In genomic region chr19:2545416-2546127, GRCh38 we compare ENCODE assay signal across 8 cellular contexts.
DNase-seq lines count a peak whose midpoint lies in the region; ATAC-seq, FAIRE-seq and TF ChIP-seq lines count a peak whose summit lies in the region.
"Not testable (repeated sequence)": the region's sequence is repeated elsewhere in the genome, so short reads cannot be mapped to it uniquely, and the experiment has no call there.

No MANE protein-coding gene starts in this region.

- H4K91ac ChIP-seq in H1 (replicated peaks; ENCODE audit: insufficient read length, low read length) = not testable (repeated sequence)

- not testable (repeated sequence) for H3K56ac ChIP-seq in H1 (replicated peaks; ENCODE audit: insufficient read length, low read depth, low read length)

- not testable (repeated sequence) for H2BK120ac ChIP-seq in H1 (replicated peaks; ENCODE audit: low read depth, low read length)

- H4K5ac ChIP-seq in H1 (ENCODE audit: insufficient read length, low read depth, low read length) = not testable (repeated sequence)

- H3K9me3 ChIP-seq in A549; MM.1S (replicated peaks; ENCODE audit: insufficient read depth, low read length); adrenal gland (replicated peaks in 1 of 3); H1 (ENCODE audit: insufficient read depth in 2 of 2, low read depth in 1 of 2, low read length in 1 of 2); hepatocyte (ENCODE audit: low read depth); mucosa of rectum (ENCODE audit: control insufficient read depth in 2 of 2, low read length in 2 of 2); psoas muscle: not testable (repeated sequence)

- H3K27ac ChIP-seq in A549 (peak overlapping the region; percentile 97 to 100; a peak in 5 of 6 replicates), MM.1S (ENCODE audit: low read length) (peak overlapping the region; percentile 8; the same call in 1 of the 2 replicates), adrenal gland (peak overlapping the region; percentile 79 to 98 (median 97)), hepatocyte (peak overlapping the region; percentile 75), mucosa of rectum (ENCODE audit: low read depth in 2 of 2, low read length in 2 of 2) (peak overlapping the region; percentile 39 to 61), psoas muscle (peak overlapping the region; percentile 90), temporal lobe (ENCODE audit: low read depth, low read length) (peak overlapping the region; percentile 98)
- not testable (repeated sequence) for H3K27ac ChIP-seq in H1 (ENCODE audit: low read depth, low read length)

- H3K14ac ChIP-seq in H1 (ENCODE audit: insufficient read length) = not testable (repeated sequence)

- TF ChIP-seq CTCF in A549 (IDR thresholded peaks at IDR 0.05); MM.1S (IDR thresholded peaks at IDR 0.05; ENCODE audit: low read length); adrenal gland (IDR thresholded peaks at IDR 0.05); H1 (IDR thresholded peaks at IDR 0.05; ENCODE audit: control extremely low read depth in 1 of 3, insufficient read depth in 1 of 3, low read depth in 1 of 3, low read length in 3 of 3); hepatocyte (IDR thresholded peaks at IDR 0.05; ENCODE audit: poor library complexity); psoas muscle (IDR thresholded peaks at IDR 0.05): not testable (repeated sequence)

- WGBS in A549 (ENCODE audit: missing lambda C conversion rate) = 87% methylated on average over 20 of the region's 20 CpGs
- WGBS in adrenal gland, 4 donors = 89 to 95% (median 91%) methylated on average over 16 to 20 of the region's 20 CpGs
- WGBS in H1 (ENCODE audit: extremely low coverage in 1 of 2, insufficient coverage in 1 of 2, insufficient read length in 1 of 2, insufficient replicate concordance in 2 of 2, low coverage in 1 of 2, low lambda C conversion rate in 2 of 2, missing lambda C conversion rate in 1 of 2), 2 experiments = 89% methylated on average over 18 of the region's 20 CpGs; no CpG with 5 or more reads in 1 of the 2 experiments
- 97% methylated on average over 20 of the region's 20 CpGs for WGBS in hepatocyte (ENCODE audit: low lambda C conversion rate, missing lambda C conversion rate)
- 87 to 93% (median 91%) methylated on average over 20 of the region's 20 CpGs for WGBS in psoas muscle, 3 donors

- H3K4me3 ChIP-seq in A549; MM.1S (ENCODE audit: low read length); adrenal gland; H1 (ENCODE audit: extremely low read depth in 1 of 4, insufficient read depth in 2 of 4, low read depth in 3 of 4, low read length in 4 of 4); hepatocyte; mucosa of rectum (ENCODE audit: low read length in 2 of 2); psoas muscle: not testable (repeated sequence)

- not testable (repeated sequence) for TF ChIP-seq POLR2A in A549 (IDR thresholded peaks at IDR 0.05; ENCODE audit: low read length); adrenal gland (IDR thresholded peaks at IDR 0.05); H1 (IDR thresholded peaks at IDR 0.05; ENCODE audit: control extremely low read depth in 1 of 2, low read depth in 2 of 2, low read length in 2 of 2)

- not testable (repeated sequence) for FAIRE-seq in A549 (lab: Jason Lieb, UNC); H1 (lab: Jason Lieb, UNC)

- ATAC-seq in A549, psoas muscle: not testable (repeated sequence)

- not testable (repeated sequence) for H3K79me2 ChIP-seq in MM.1S (ENCODE audit: low read length); H1 (ENCODE audit: control insufficient read depth in 1 of 2, insufficient read depth in 2 of 2, low read length in 2 of 2); hepatocyte

- not testable (repeated sequence) for H3F3A ChIP-seq in MM.1S (ENCODE audit: insufficient read depth, low read length)

- 0 out of 2 replicates have a peak overlapping the region, but pooled peaks have one; percentile 39 for H2AK5ac ChIP-seq in H1 (ENCODE audit: low read depth, low read length)

- H4K20me1 ChIP-seq in MM.1S (ENCODE audit: insufficient read depth, low read length); H1 (replicated peaks in 1 of 2; ENCODE audit: control insufficient read depth in 1 of 2, insufficient read depth in 2 of 2, low read length in 2 of 2); hepatocyte (ENCODE audit: insufficient read depth, poor library complexity, severe bottlenecking): not testable (repeated sequence)

- H3K79me1 ChIP-seq in H1 (ENCODE audit: low read depth, low read length) = not testable (repeated sequence)

- POLR2A ChIA-PET in A549 (lab: Yijun Ruan, JAX) (interaction anchor here (1.5 to 5.3 kb wide), 2 partner anchors 68 to 69 kb away, joined by 5 to 191 read pairs; partner anchors contain the start of gene GADD45B), H1 (lab: Charles Lee; ENCODE audit: partially characterized antibody) (interaction anchor here (1.2 to 5.8 kb wide), 4 partner anchors 17 to 69 kb away, joined by 3 to 98 read pairs (median 17); partner anchors contain the start of gene GADD45B)

- CTCF ChIA-PET in A549 (lab: Yijun Ruan, JAX) (interaction anchor here (0.6 to 4.9 kb wide), 4 partner anchors 11 to 65 kb away, joined by 3 to 17 read pairs (median 4); no protein-coding TSS in a partner anchor), H1 (lab: Charles Lee; ENCODE audit: partially characterized antibody) (interaction anchor here (1.0 to 2.2 kb wide), 5 partner anchors 33 to 92 kb away, joined by 3 to 6 read pairs (median 4); no protein-coding TSS in a partner anchor)

- intact Hi-C loops in adrenal gland (cut with DNase I) (loop anchor here in 1 of 2 donors (10.0 kb wide), 1 partner anchor 51 kb away; no protein-coding TSS in a partner anchor), psoas muscle (cut with DNase I) (loop anchor here in 1 of 2 donors (5.0 kb wide), 1 partner anchor 68 kb away; the partner anchor contains the start of gene GADD45B)

- peak overlapping the region; percentile 80 for H2BK12ac ChIP-seq in H1 (ENCODE audit: low read depth, low read length)

- H2BK20ac ChIP-seq in H1 (ENCODE audit: low read length) = not testable (repeated sequence)

- not testable (repeated sequence) for H2AFZ ChIP-seq in MM.1S (ENCODE audit: low read length); H1 (ENCODE audit: low read length); hepatocyte

- H3K9me2 ChIP-seq in MM.1S (replicated peaks; ENCODE audit: insufficient read depth, low read length); hepatocyte (replicated peaks; ENCODE audit: insufficient read depth): not testable (repeated sequence)

- not testable (repeated sequence) for TF ChIP-seq EP300 in A549 (IDR thresholded peaks at IDR 0.05); H1 (IDR thresholded peaks at IDR 0.05; ENCODE audit: borderline replicate concordance in 1 of 2, low read depth in 2 of 2, low read length in 2 of 2)

- peak overlapping the region; percentile 32 for H3K18ac ChIP-seq in H1 (ENCODE audit: extremely low read depth, low read length)

- H2BK15ac ChIP-seq in H1 (ENCODE audit: low read length) = 0 out of 2 replicates have a peak overlapping the region, but pooled peaks have one; percentile 88

- H3K4me2 ChIP-seq in A549; MM.1S (ENCODE audit: low read depth, low read length); H1 (ENCODE audit: insufficient read depth in 1 of 2, low read depth in 2 of 2, low read length in 2 of 2); hepatocyte: not testable (repeated sequence)

- not testable (repeated sequence) for H3K23me2 ChIP-seq in H1 (ENCODE audit: low read depth, low read length)

- 0 out of 2 replicates have a peak overlapping the region, but pooled peaks have one; percentile 6 for H3K9ac ChIP-seq in MM.1S (ENCODE audit: low read length)
- not testable (repeated sequence) for H3K9ac ChIP-seq in H1 (replicated peaks in 1 of 4; ENCODE audit: extremely low read depth in 1 of 4, low read depth in 3 of 4, low read length in 3 of 4); mucosa of rectum (ENCODE audit: low read depth in 1 of 2, low read length in 2 of 2)

- DNase-seq in A549 (ENCODE audit: low read depth in 1 of 2, low spot score in 1 of 2); MM.1S; adrenal gland; H1 (ENCODE audit: low read depth in 1 of 2, low spot score in 2 of 2); hepatocyte (ENCODE audit: low spot score); psoas muscle: not testable (repeated sequence)

- not testable (repeated sequence) for H3K36me3 ChIP-seq in MM.1S (replicated peaks; ENCODE audit: insufficient read depth, low read length); adrenal gland (replicated peaks in 1 of 2); H1 (ENCODE audit: control insufficient read depth in 2 of 4, insufficient read depth in 4 of 4, low read length in 3 of 4); hepatocyte (replicated peaks; ENCODE audit: insufficient read depth, low read depth); mucosa of rectum (ENCODE audit: control insufficient read depth in 2 of 2, insufficient read depth in 2 of 2, low read length in 2 of 2); psoas muscle (ENCODE audit: insufficient read depth in 1 of 2, low read depth in 1 of 2)

- H3K4me1 ChIP-seq in A549 (peaks cover 52% of the 10 kb centered on the region), adrenal gland (replicated peaks in 1 of 2) (peaks cover 40 to 68% of the 10 kb centered on the region in 2 donors), H1 (replicated peaks in 1 of 4; ENCODE audit: control insufficient read depth in 3 of 4, insufficient read depth in 4 of 4, low read length in 3 of 4) (peaks cover 3 to 19% (median 16%) of the 10 kb centered on the region in 4 experiments), hepatocyte (ENCODE audit: insufficient read depth) (peaks cover 49% of the 10 kb centered on the region), mucosa of rectum (ENCODE audit: control insufficient read depth in 2 of 2, insufficient read depth in 2 of 2, low read length in 2 of 2) (peaks cover 24 to 27% of the 10 kb centered on the region in 2 donors), psoas muscle (peaks cover 62% of the 10 kb centered on the region)
- not testable (repeated sequence) for H3K4me1 ChIP-seq in MM.1S (ENCODE audit: low read length)

- H4K8ac ChIP-seq in H1 (ENCODE audit: extremely low read depth, insufficient read depth, low read length) = peak overlapping the region; percentile 87

- TF ChIP-seq RAD21 in A549 (conservative IDR thresholded peaks at IDR 0.05 in 1 of 2, IDR thresholded peaks at IDR 0.05 in 1 of 2); H1 (IDR thresholded peaks at IDR 0.05 in 1 of 2, conservative IDR thresholded peaks at IDR 0.05 in 1 of 2; ENCODE audit: low read depth in 2 of 2, low read length in 2 of 2): not testable (repeated sequence)

- not testable (repeated sequence) for H3K23ac ChIP-seq in H1 (ENCODE audit: insufficient read length)

- not testable (repeated sequence) for H3K27me3 ChIP-seq in MM.1S (replicated peaks; ENCODE audit: insufficient read depth, low read length); adrenal gland; H1 (replicated peaks in 1 of 4; ENCODE audit: control insufficient read depth in 3 of 4, extremely low read depth in 1 of 4, insufficient read depth in 3 of 4, low read length in 3 of 4); hepatocyte; mucosa of rectum (ENCODE audit: control insufficient read depth in 2 of 2, insufficient read depth in 2 of 2, low read length in 2 of 2); psoas muscle (ENCODE audit: insufficient read depth in 3 of 3, low read length in 2 of 3)

- H3K4ac ChIP-seq in H1 (replicated peaks; ENCODE audit: insufficient read length, low read depth, low read length) = not testable (repeated sequence)

- 0 out of 2 replicates have a peak overlapping the region, but pooled peaks have one; percentile 60 for H2BK5ac ChIP-seq in H1 (ENCODE audit: low read depth, low read length)
